Comparison of ENCODE assay signal across 9 cellular contexts in genomic region chrX:37796805-37797204, GRCh38. TPM values are rescaled to one million over a fixed set of nuclear protein-coding genes. Genes with fewer than 3 reads are reported as not detected.
A peak's percentile ranks its signal among the peaks of the same experiment; 100 is the strongest.
DNase-seq lines count a peak whose midpoint lies in the region; ATAC-seq, FAIRE-seq and TF ChIP-seq lines count a peak whose summit lies in the region.
"Had no signal": no experiment of that assay in that cellular context is flagged by ENCODE, and none has a peak within 500 bp of the region (broad histone marks: within the 10 kb centered on the region; RNA-seq: fewer than 3 reads in every experiment).

No MANE protein-coding gene starts in this region.

- TF ChIP-seq CTCF in nephron (IDR thresholded peaks at IDR 0.05; ENCODE audit: unreplicated experiment in 3 of 3) (no peak), GM10266 (IDR thresholded peaks at IDR 0.05; ENCODE audit: control insufficient read depth, insufficient read depth, low read depth, missing control alignments) (no peak)

- H3K9me3 Mint-ChIP-seq in nephron: no peaks in the 10 kb centered on the region
- H3K9me3 Mint-ChIP-seq: natural killer cell treated with Interleukin-12 subunit alpha and Interleukin-12 subunit beta and Interleukin-15 and Interleukin-18, amount 100 ng/mL, for 72 hours had no signal

- peaks cover 0 to 3% of the 10 kb centered on the region in 2 donors for H3K4me1 ChIP-seq in small intestine (ENCODE audit: control insufficient read depth in 2 of 2, insufficient read depth in 1 of 2, low read depth in 1 of 2, low read length in 1 of 2)

- H3K4me1 Mint-ChIP-seq in nephron: no peaks in the 10 kb centered on the region

- no peak for FAIRE-seq in small intestine (lab: Jason Lieb, UNC)

- no peaks in the 10 kb centered on the region for H3K36me3 ChIP-seq in small intestine (ENCODE audit: control insufficient read depth in 2 of 2, insufficient read depth in 2 of 2, low read length in 2 of 2)

- no peak overlapping the region for H3K27ac ChIP-seq in small intestine (ENCODE audit: low read depth in 1 of 2, low read length in 1 of 2)

- H3K36me3 Mint-ChIP-seq in nephron (ENCODE audit: low read depth): no peaks in the 10 kb centered on the region
- H3K36me3 Mint-ChIP-seq: natural killer cell treated with Interleukin-12 subunit alpha and Interleukin-12 subunit beta and Interleukin-15 and Interleukin-18, amount 100 ng/mL, for 72 hours had no signal

- no peak overlapping the region for H3K4me3 Mint-ChIP-seq in nephron
- H3K4me3 Mint-ChIP-seq: natural killer cell treated with Interleukin-12 subunit alpha and Interleukin-12 subunit beta and Interleukin-15 and Interleukin-18, amount 100 ng/mL, for 72 hours had no signal

- ATAC-seq in GM19025 (IDR thresholded peaks at IDR 0.05; ENCODE audit: low read depth, unreplicated experiment) (peak; percentile 84), HG02981 (IDR thresholded peaks at IDR 0.05; ENCODE audit: unreplicated experiment) (peak; percentile 80)

- no peaks in the 10 kb centered on the region for H3K27me3 Mint-ChIP-seq in nephron (ENCODE audit: low read depth)

- H3K9me3 ChIP-seq in small intestine (ENCODE audit: control insufficient read depth, low read depth): no peaks in the 10 kb centered on the region

- H3K27me3 ChIP-seq in small intestine (ENCODE audit: control insufficient read depth in 2 of 2, insufficient read depth in 2 of 2, low read length in 2 of 2): no peaks in the 10 kb centered on the region

- H3K4me3 ChIP-seq in small intestine (ENCODE audit: low read depth in 1 of 2, low read length in 2 of 2): no peak overlapping the region

- DNase-seq in SKM-1 (lab: John Stamatoyannopoulos, UW; ENCODE audit: unreplicated experiment) (peak; percentile 59), small intestine (no peak), GM10266 (ENCODE audit: extremely low spot score) (no peak), cerebellar cortex (ENCODE audit: low spot score) (no peak), NCI-H69 (lab: John Stamatoyannopoulos, UW) (no peak)

- peak overlapping the region; percentile 14 to 54 (median 31) for H3K27ac Mint-ChIP-seq in nephron
- H3K27ac Mint-ChIP-seq: natural killer cell treated with Interleukin-12 subunit alpha and Interleukin-12 subunit beta and Interleukin-15 and Interleukin-18, amount 100 ng/mL, for 72 hours had no signal

RNA-seq across cellular contexts. Expression of gene CYBB, which starts 16.9 kb away (rescaled TPM):
- polyA plus RNA-seq in small intestine: 10 to 100 TPM in 1 of 3 donors, 1 to 10 TPM in 2; 2.2 to 10.8 (median 4.1) TPM

RNA-seq across cellular contexts. Expression of gene DYNLT3, which starts 50.6 kb away (rescaled TPM):
- polyA plus RNA-seq in small intestine: 10 to 100 TPM in 2 of 3 donors, 1 to 10 TPM in 1; 9.2 to 17.1 (median 12.1) TPM
